Comparison of ENCODE assay signal across 10 cellular contexts in genomic region chrX:53421125-53421524, GRCh38. TPM values are rescaled to one million over a fixed set of nuclear protein-coding genes. Genes with fewer than 3 reads are reported as not detected.
A peak's percentile ranks its signal among the peaks of the same experiment; 100 is the strongest.
DNase-seq lines count a peak whose midpoint lies in the region; ATAC-seq, FAIRE-seq and TF ChIP-seq lines count a peak whose summit lies in the region.
"Had no signal": no experiment of that assay in that cellular context is flagged by ENCODE, and none has a peak within 500 bp of the region (broad histone marks: within the 10 kb centered on the region; RNA-seq: fewer than 3 reads in every experiment).

No MANE protein-coding gene starts in this region.

- TF ChIP-seq RAD21 in HepG2 (CRISPR knock-in tag; IDR thresholded peaks at IDR 0.05), result no peak

- in situ Hi-C loops in HepG2 (cut with HindIII; ENCODE audit: extremely low pct_ligation_motif_present, low pct_unique_long_range_greater_than_20kb), result no loop called here

- TF ChIP-seq CTCF in right atrium auricular region (IDR thresholded peaks at IDR 0.05) (no peak), HepG2 (CRISPR knock-in tag; IDR thresholded peaks at IDR 0.05) (no peak), foreskin keratinocyte (conservative IDR thresholded peaks at IDR 0.05) (no peak)

- CTCF ChIA-PET in HepG2 (lab: Yijun Ruan, JAX; ENCODE audit: low intra/inter-chr PET ratio, low total read pairs), result no interaction called here

- WGBS in HepG2 (ENCODE audit: low lambda C conversion rate), result no CpG with 5 or more reads among the region's 2 CpGs
- WGBS in urinary bladder, result 18% methylated on average over 2 of the region's 2 CpGs

- no peaks in the 10 kb centered on the region for H3K36me3 Mint-ChIP-seq in activated naive CD8-positive, alpha-beta T cell treated with anti-CD3 and anti-CD28 coated beads, Interleukin-2, amount 10 ng/mL, durations not matched to agents 7 days and 5 days

- H3K27me3 Mint-ChIP-seq in activated naive CD8-positive, alpha-beta T cell treated with anti-CD3 and anti-CD28 coated beads, Interleukin-2, amount 10 ng/mL, durations not matched to agents 7 days and 5 days, result no peaks in the 10 kb centered on the region

- no peak for ATAC-seq in activated naive CD8-positive, alpha-beta T cell treated with anti-CD3 and anti-CD28 coated beads, Interleukin-2, amount 10 ng/mL, durations not matched to agents 7 days and 5 days (ENCODE audit: low read depth)
- ATAC-seq in HepG2 (no peak), foreskin keratinocyte (no peak)

- H3K27ac Mint-ChIP-seq in activated naive CD8-positive, alpha-beta T cell treated with anti-CD3 and anti-CD28 coated beads, Interleukin-2, amount 10 ng/mL, durations not matched to agents 7 days and 5 days, result peak overlapping the region; percentile 92

- H3K4me1 Mint-ChIP-seq in activated naive CD8-positive, alpha-beta T cell treated with anti-CD3 and anti-CD28 coated beads, Interleukin-2, amount 10 ng/mL, durations not matched to agents 7 days and 5 days, result peaks cover 16% of the 10 kb centered on the region

- H2AFZ ChIP-seq in HepG2 (ENCODE audit: low read length), result no peak overlapping the region

- H4K20me1 ChIP-seq in HepG2 (ENCODE audit: insufficient read depth, low read length), result peaks cover 12% of the 10 kb centered on the region; the same call in 1 of the 2 replicates

- H3K9me3 Mint-ChIP-seq in activated naive CD8-positive, alpha-beta T cell treated with anti-CD3 and anti-CD28 coated beads, Interleukin-2, amount 10 ng/mL, durations not matched to agents 7 days and 5 days, result no peaks in the 10 kb centered on the region

- peak; percentile 63 for FAIRE-seq in HepG2 (lab: Jason Lieb, UNC)

- H3K27ac ChIP-seq in right atrium auricular region (no peak overlapping the region), HepG2 (ENCODE audit: extremely low read length, insufficient read depth, low read length) (peak overlapping the region; percentile 94), urinary bladder (ENCODE audit: low read depth) (no peak overlapping the region), foreskin keratinocyte (no peak overlapping the region)

- 0 out of 4 replicates have a peak, but pooled peaks of 1 of the 2 experiments have one; percentile 23 for TF ChIP-seq POLR2A in HepG2 (IDR thresholded peaks at IDR 0.05; ENCODE audit: insufficient read depth in 1 of 2, low read depth in 2 of 2, low read length in 2 of 2)

- no peaks in the 10 kb centered on the region for H3K9me3 ChIP-seq in right atrium auricular region
- no peaks in the 10 kb centered on the region for H3K9me3 ChIP-seq in HepG2 (ENCODE audit: low read length)
- H3K9me3 ChIP-seq: uterus had no signal

- H3K4me3 ChIP-seq in right atrium auricular region (peak overlapping the region; percentile 59 to 68), HepG2 (replicated peaks in 1 of 3; ENCODE audit: insufficient read depth in 1 of 3, low read depth in 2 of 3, low read length in 3 of 3) (peak overlapping the region; percentile 73 to 80 (median 80); a peak in 5 of 6 replicates), urinary bladder (ENCODE audit: low read depth, low read length) (peak overlapping the region; percentile 61)

- DNase-seq in right atrium auricular region (ENCODE audit: low spot score), result no peak
- no peak for DNase-seq in cardiac septum (ENCODE audit: low spot score)
- DNase-seq in activated naive CD8-positive, alpha-beta T cell treated with anti-CD3 and anti-CD28 coated beads, Interleukin-2, amount 10 ng/mL, durations not matched to agents 7 days and 5 days, result no peak
- DNase-seq in HepG2 (ENCODE audit: low spot score), result no peak
- no peak for DNase-seq in foreskin keratinocyte
- no peak for DNase-seq in NOMO-1 treated with DMSO at 0.1 percent for 48 hours (lab: John Stamatoyannopoulos, UW; ENCODE audit: unreplicated experiment)
- DNase-seq in NCI-H524 (lab: John Stamatoyannopoulos, UW), result no peak
- DNase-seq: activated CD4-positive, alpha-beta T cell treated with anti-CD3 and anti-CD28 coated beads, Interleukin-2, amount 50 U/mL, for 4 hours; uterus had no signal

- no peak for TF ChIP-seq EP300 in HepG2 (IDR thresholded peaks at IDR 0.05; ENCODE audit: low read depth in 2 of 2, low read length in 2 of 2)
- TF ChIP-seq EP300 in HepG2 (CRISPR knock-in tag; IDR thresholded peaks at IDR 0.05; ENCODE audit: borderline replicate concordance), result no peak

- peak overlapping the region; percentile 89 for H3K9ac ChIP-seq in HepG2 (ENCODE audit: insufficient read depth, low read depth, low read length)

- H3K36me3 ChIP-seq in right atrium auricular region (no peaks in the 10 kb centered on the region), HepG2 (replicated peaks in 1 of 2; ENCODE audit: control insufficient read depth in 1 of 2, insufficient read depth in 2 of 2, low read length in 2 of 2) (0 out of 5 replicates have a peak, but pooled peaks cover 0 to 3% of the 10 kb centered on the region in 2 experiments), urinary bladder (ENCODE audit: insufficient read depth) (no peaks in the 10 kb centered on the region)
- H3K36me3 ChIP-seq: uterus had no signal

- H3K4me1 ChIP-seq in right atrium auricular region (peaks cover 0 to 23% of the 10 kb centered on the region in 2 donors), HepG2 (ENCODE audit: insufficient read depth, low read length) (peaks cover 16% of the 10 kb centered on the region), urinary bladder (ENCODE audit: insufficient read depth) (peaks cover 2% of the 10 kb centered on the region), foreskin keratinocyte (no peaks in the 10 kb centered on the region)

- BruUV-seq in HepG2 (replicated peaks; lab: Mats Ljungman, UMichigan), result no TSS peak

- POLR2A ChIA-PET in activated naive CD8-positive, alpha-beta T cell treated with anti-CD3 and anti-CD28 coated beads, Interleukin-2, amount 10 ng/mL, durations not matched to agents 7 days and 5 days (lab: Charles Lee), result interaction anchor here (0.6 kb wide), 1 partner anchor 585 kb away, joined by 4 read pairs; no protein-coding TSS in a partner anchor
- POLR2A ChIA-PET in HepG2 (lab: Yijun Ruan, JAX), result no interaction called here

- H3K79me2 ChIP-seq in HepG2 (ENCODE audit: insufficient read depth, low read length), result peaks cover 38% of the 10 kb centered on the region

- H3K27me3 ChIP-seq in right atrium auricular region, result no peaks in the 10 kb centered on the region
- no peaks in the 10 kb centered on the region for H3K27me3 ChIP-seq in HepG2 (ENCODE audit: control insufficient read depth in 1 of 2, insufficient read depth in 2 of 2, low read length in 2 of 2)
- no peaks in the 10 kb centered on the region for H3K27me3 ChIP-seq in foreskin keratinocyte
- H3K27me3 ChIP-seq: uterus had no signal

- intact Hi-C loops in cardiac septum (cut with DNase I) (loop anchor here (5.0 kb wide), 1 partner anchor 194 kb away; the partner anchor contains the start of gene KDM5C), HepG2 (cut with micrococcal nuclease; ENCODE audit: unreplicated experiment) (loop anchor here (5.0 kb wide), 1 partner anchor 194 kb away; the partner anchor contains the start of gene KDM5C)

- peak overlapping the region; percentile 86 for H3K4me2 ChIP-seq in HepG2 (ENCODE audit: low read depth, low read length)

- H3K4me3 Mint-ChIP-seq in activated naive CD8-positive, alpha-beta T cell treated with anti-CD3 and anti-CD28 coated beads, Interleukin-2, amount 10 ng/mL, durations not matched to agents 7 days and 5 days, result peak overlapping the region; percentile 89

RNA-seq across cellular contexts. Expression of gene SMC1A, which starts 1.3 kb away (rescaled TPM):
- total RNA-seq in right atrium auricular region (10 to 100 TPM; 19.4 to 27.9 TPM), cardiac septum (50.8 TPM), HepG2 (2016; rRNA removed; fragmentation: Illumina TruSeq; extraction: Trizol) (46.6 and 73.4 TPM in 2 replicates), urinary bladder (15.2 TPM), foreskin keratinocyte (53.8 and 69.8 TPM in 2 replicates)
- total RNA-seq in activated naive CD8-positive, alpha-beta T cell treated with anti-CD3 and anti-CD28 coated beads, Interleukin-2, amount 10 ng/mL, durations not matched to agents 7 days and 5 days, result 100 to 1,000 TPM; 117 TPM
- total RNA-seq in HepG2 (2016; cell fraction: cytosol; rRNA removed; fragmentation: Illumina TruSeq; extraction: Trizol; ENCODE audit: low read depth), result 3.3 and 3.9 TPM in 2 replicates
- total RNA-seq in HepG2 (2016; cell fraction: insoluble cytoplasmic fraction; rRNA removed; fragmentation: Illumina TruSeq; extraction: Trizol), result 45.9 and 65.7 TPM in 2 replicates
- total RNA-seq in HepG2 (2016; cell fraction: membrane; rRNA removed; fragmentation: Illumina TruSeq; extraction: Trizol), result 6.9 and 8.5 TPM in 2 replicates
- 38.2 and 39.4 TPM in 2 replicates for total RNA-seq in HepG2 (2016; cell fraction: nucleus; rRNA removed; fragmentation: Illumina TruSeq; extraction: Trizol)
- polyA plus RNA-seq in HepG2 (2011; rRNA removed) (9.2 and 9.4 TPM in 2 replicates), urinary bladder (26.1 TPM), foreskin keratinocyte (8.5 and 11.4 TPM in 2 replicates)
- polyA plus RNA-seq in HepG2 (2011; cell fraction: cytosol; rRNA removed), result 10.7 and 12.6 TPM in 2 replicates
- 18.5 and 19.0 TPM in 2 replicates for polyA plus RNA-seq in HepG2 (2011; cell fraction: nucleus; rRNA removed)
- polyA plus RNA-seq in HepG2 (2012), result 23.8 and 26.7 TPM in 2 replicates
- polyA plus RNA-seq in HepG2 (2016; cell fraction: cytosol; fragmentation: Illumina TruSeq; extraction: Trizol; ENCODE audit: low read depth), result 0.83 and 1.0 TPM in 2 replicates
- polyA plus RNA-seq in HepG2 (2016; cell fraction: insoluble cytoplasmic fraction; fragmentation: Illumina TruSeq; extraction: Trizol; ENCODE audit: low read depth), result 34.9 and 53.3 TPM in 2 replicates
- polyA plus RNA-seq in HepG2 (2016; cell fraction: membrane; fragmentation: Illumina TruSeq; extraction: Trizol; ENCODE audit: low read depth), result 2.6 and 3.4 TPM in 2 replicates
- polyA plus RNA-seq in HepG2 (2016; cell fraction: nucleus; fragmentation: Illumina TruSeq; extraction: Trizol; ENCODE audit: insufficient read depth, low read depth), result 42.0 TPM in 2 replicates
- polyA minus RNA-seq in HepG2 (2011; rRNA and poly(A)+ RNA removed; ENCODE audit: low replicate concordance), result 17.8 and 135 TPM in 2 replicates
- 20.4 and 24.1 TPM in 2 replicates for polyA minus RNA-seq in HepG2 (2011; cell fraction: cytosol; rRNA and poly(A)+ RNA removed)
- 20.1 and 23.1 TPM in 2 replicates for polyA minus RNA-seq in HepG2 (2011; cell fraction: nucleus; rRNA and poly(A)+ RNA removed)

RNA-seq across cellular contexts. Expression of gene RIBC1, which starts 1.5 kb away (rescaled TPM):
- total RNA-seq in right atrium auricular region, result 1 to 10 TPM in 1 of 2 donors, under 1 TPM in 1; 0.86 to 1.1 TPM
- total RNA-seq in cardiac septum, result 0.81 TPM
- 1 to 10 TPM; 1.2 to 1.4 TPM for total RNA-seq in activated naive CD8-positive, alpha-beta T cell treated with anti-CD3 and anti-CD28 coated beads, Interleukin-2, amount 10 ng/mL, durations not matched to agents 7 days and 5 days
- 0.29 and 0.55 TPM in 2 replicates for total RNA-seq in HepG2 (2016; rRNA removed; fragmentation: Illumina TruSeq; extraction: Trizol)
- total RNA-seq in HepG2 (2016; cell fraction: cytosol; rRNA removed; fragmentation: Illumina TruSeq; extraction: Trizol; ENCODE audit: low read depth), result 0.26 and 0.40 TPM in 2 replicates
- total RNA-seq in HepG2 (2016; cell fraction: insoluble cytoplasmic fraction; rRNA removed; fragmentation: Illumina TruSeq; extraction: Trizol), result 0.45 and 0.52 TPM in 2 replicates
- 0.49 and 0.69 TPM in 2 replicates for total RNA-seq in HepG2 (2016; cell fraction: membrane; rRNA removed; fragmentation: Illumina TruSeq; extraction: Trizol)
- total RNA-seq in HepG2 (2016; cell fraction: nucleus; rRNA removed; fragmentation: Illumina TruSeq; extraction: Trizol), result 0.99 TPM in 1 of 2 replicates, not detected in the other
- 0.04 TPM in 1 of 2 replicates, not detected in the other for polyA plus RNA-seq in HepG2 (2011; rRNA removed)
- 0.04 TPM in 1 of 2 replicates, not detected in the other for polyA plus RNA-seq in HepG2 (2011; cell fraction: cytosol; rRNA removed)
- polyA plus RNA-seq in HepG2 (2011; cell fraction: nucleus; rRNA removed), result 0.35 and 0.39 TPM in 2 replicates
- polyA plus RNA-seq in HepG2 (2012), result 0.20 and 0.32 TPM in 2 replicates
- polyA plus RNA-seq in HepG2 (2016; cell fraction: cytosol; fragmentation: Illumina TruSeq; extraction: Trizol; ENCODE audit: low read depth), result 0.57 and 0.59 TPM in 2 replicates
- polyA plus RNA-seq in HepG2 (2016; cell fraction: insoluble cytoplasmic fraction; fragmentation: Illumina TruSeq; extraction: Trizol; ENCODE audit: low read depth), result 0.44 and 0.89 TPM in 2 replicates
- 0.45 and 0.62 TPM in 2 replicates for polyA plus RNA-seq in HepG2 (2016; cell fraction: membrane; fragmentation: Illumina TruSeq; extraction: Trizol; ENCODE audit: low read depth)
- polyA plus RNA-seq in HepG2 (2016; cell fraction: nucleus; fragmentation: Illumina TruSeq; extraction: Trizol; ENCODE audit: insufficient read depth, low read depth), result 1.0 and 1.3 TPM in 2 replicates
- 0.51 TPM in 1 of 2 replicates, not detected in the other for polyA minus RNA-seq in HepG2 (2011; rRNA and poly(A)+ RNA removed; ENCODE audit: low replicate concordance)
- polyA minus RNA-seq in HepG2 (2011; cell fraction: cytosol; rRNA and poly(A)+ RNA removed), result not detected in 2 replicates
- polyA minus RNA-seq in HepG2 (2011; cell fraction: nucleus; rRNA and poly(A)+ RNA removed), result 0.25 TPM in 1 of 2 replicates, not detected in the other
- total RNA-seq in urinary bladder, result 0.32 TPM
- 1.3 TPM for polyA plus RNA-seq in urinary bladder
- total RNA-seq in foreskin keratinocyte, result 0.35 and 0.58 TPM in 2 replicates
- 0.56 and 0.61 TPM in 2 replicates for polyA plus RNA-seq in foreskin keratinocyte

RNA-seq across cellular contexts. Expression of gene HSD17B10, which starts 13.0 kb away (rescaled TPM):
- total RNA-seq in right atrium auricular region (100 to 1,000 TPM in 1 of 2 donors, 10 to 100 TPM in 1; 81.7 to 102 TPM), cardiac septum (85.2 TPM), HepG2 (2016; rRNA removed; fragmentation: Illumina TruSeq; extraction: Trizol) (84.7 and 98.9 TPM in 2 replicates), urinary bladder (28.7 TPM), foreskin keratinocyte (111 and 113 TPM in 2 replicates)
- total RNA-seq in activated naive CD8-positive, alpha-beta T cell treated with anti-CD3 and anti-CD28 coated beads, Interleukin-2, amount 10 ng/mL, durations not matched to agents 7 days and 5 days, result 10 to 100 TPM; 64.3 to 68.2 TPM
- total RNA-seq in HepG2 (2016; cell fraction: cytosol; rRNA removed; fragmentation: Illumina TruSeq; extraction: Trizol; ENCODE audit: low read depth), result 37.0 and 38.1 TPM in 2 replicates
- total RNA-seq in HepG2 (2016; cell fraction: insoluble cytoplasmic fraction; rRNA removed; fragmentation: Illumina TruSeq; extraction: Trizol), result 87.2 and 108 TPM in 2 replicates
- total RNA-seq in HepG2 (2016; cell fraction: membrane; rRNA removed; fragmentation: Illumina TruSeq; extraction: Trizol), result 33.9 and 35.8 TPM in 2 replicates
- 29.1 and 33.1 TPM in 2 replicates for total RNA-seq in HepG2 (2016; cell fraction: nucleus; rRNA removed; fragmentation: Illumina TruSeq; extraction: Trizol)
- polyA plus RNA-seq in HepG2 (2011; rRNA removed) (68.7 and 69.0 TPM in 2 replicates), urinary bladder (90.4 TPM), foreskin keratinocyte (161 and 172 TPM in 2 replicates)
- 86.2 and 110 TPM in 2 replicates for polyA plus RNA-seq in HepG2 (2011; cell fraction: cytosol; rRNA removed)
- polyA plus RNA-seq in HepG2 (2011; cell fraction: nucleus; rRNA removed), result 28.3 and 32.1 TPM in 2 replicates
- polyA plus RNA-seq in HepG2 (2012), result 37.7 and 38.3 TPM in 2 replicates
- 43.3 and 45.2 TPM in 2 replicates for polyA plus RNA-seq in HepG2 (2016; cell fraction: cytosol; fragmentation: Illumina TruSeq; extraction: Trizol; ENCODE audit: low read depth)
- 112 and 123 TPM in 2 replicates for polyA plus RNA-seq in HepG2 (2016; cell fraction: insoluble cytoplasmic fraction; fragmentation: Illumina TruSeq; extraction: Trizol; ENCODE audit: low read depth)
- polyA plus RNA-seq in HepG2 (2016; cell fraction: membrane; fragmentation: Illumina TruSeq; extraction: Trizol; ENCODE audit: low read depth), result 32.5 and 35.0 TPM in 2 replicates
- 60.5 and 61.8 TPM in 2 replicates for polyA plus RNA-seq in HepG2 (2016; cell fraction: nucleus; fragmentation: Illumina TruSeq; extraction: Trizol; ENCODE audit: insufficient read depth, low read depth)
- 74.5 and 465 TPM in 2 replicates for polyA minus RNA-seq in HepG2 (2011; rRNA and poly(A)+ RNA removed; ENCODE audit: low replicate concordance)
- polyA minus RNA-seq in HepG2 (2011; cell fraction: cytosol; rRNA and poly(A)+ RNA removed), result 20.7 and 21.4 TPM in 2 replicates
- polyA minus RNA-seq in HepG2 (2011; cell fraction: nucleus; rRNA and poly(A)+ RNA removed), result 8.0 and 9.1 TPM in 2 replicates
